In the genomic region with DNA sequence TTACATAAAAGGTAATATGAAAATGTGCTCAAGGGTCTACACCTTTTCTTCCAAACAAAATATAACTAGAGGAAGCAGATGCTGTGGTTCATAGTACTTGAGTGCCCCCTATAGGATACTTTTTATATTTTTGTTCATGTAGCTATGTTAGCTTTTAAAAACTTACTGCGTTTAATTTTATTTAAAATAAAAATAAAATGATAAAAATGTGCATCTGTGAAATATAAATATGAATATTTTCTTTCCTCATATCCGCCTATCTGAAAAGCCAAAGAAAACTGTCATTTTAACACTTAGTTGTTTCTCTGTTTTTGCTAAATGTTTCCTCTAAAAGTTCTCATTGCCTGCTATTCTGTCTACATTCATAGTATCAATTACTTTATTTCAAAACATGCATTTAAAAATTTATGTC, we compare ENCODE assay signal across 8 cellular contexts. TPM values are rescaled to one million over a fixed set of nuclear protein-coding genes. Genes with fewer than 3 reads are reported as not detected.
DNase-seq lines count a peak whose midpoint lies in the region; ATAC-seq and TF ChIP-seq lines count a peak whose summit lies in the region.

No MANE protein-coding gene starts in this region.

- WGBS in stomach, 5 donors: 4 to 8% (median 5%) methylated on average over 2 of the region's 2 CpGs

- TF ChIP-seq POLR2A in breast epithelium (IDR thresholded peaks at IDR 0.05): no peak
- TF ChIP-seq POLR2A in stomach (IDR thresholded peaks at IDR 0.05): no peak

- H3K4me3 ChIP-seq in breast epithelium (no peak overlapping the region), neural cell (ENCODE audit: low read length) (no peak overlapping the region), stomach (no peak overlapping the region)

- H3K4me1 ChIP-seq in breast epithelium: no peaks in the 10 kb centered on the region
- H3K4me1 ChIP-seq in stomach: no peaks in the 10 kb centered on the region

- intact Hi-C loops in breast epithelium (cut with DNase I; ENCODE audit: low total_unique reads): no loop called here
- intact Hi-C loops in stomach (cut with DNase I; ENCODE audit: low total_unique reads): no loop called here
- intact Hi-C loops in sciatic nerve (cut with DNase I): no loop called here

- peak; percentile 42 for TF ChIP-seq CTCF in AG09319 (IDR thresholded peaks at IDR 0.05; ENCODE audit: low read depth, low read length)
- peak in 2 of 3 donors; percentile 40 to 46 for TF ChIP-seq CTCF in breast epithelium (IDR thresholded peaks at IDR 0.05)
- peak; percentile 71 for TF ChIP-seq CTCF in neural cell (IDR thresholded peaks at IDR 0.05; ENCODE audit: poor library complexity, severe bottlenecking)
- peak in 3 of 7 experiments; percentile 18 to 58 (median 45) for TF ChIP-seq CTCF in stomach (IDR thresholded peaks at IDR 0.05)

- H3K79me2 ChIP-seq in neural cell (replicated peaks; ENCODE audit: insufficient read depth, low read length): no peaks in the 10 kb centered on the region

- ATAC-seq in GM19351 (IDR thresholded peaks at IDR 0.05; ENCODE audit: unreplicated experiment) (peak; percentile 76), sciatic nerve (no peak)

- TF ChIP-seq EP300 in neural cell (conservative IDR thresholded peaks at IDR 0.05; ENCODE audit: poor library complexity, severe bottlenecking) (no peak), stomach (IDR thresholded peaks at IDR 0.05) (no peak)

- DNase-seq in AG09319 (ENCODE audit: extremely low read depth, low read depth) (no peak), NCI-H2171 (lab: John Stamatoyannopoulos, UW) (peak; percentile 33), breast epithelium (ENCODE audit: low spot score in 2 of 2) (no peak), GM19238 (ENCODE audit: insufficient read length, low spot score) (no peak), stomach (no peak), sciatic nerve (ENCODE audit: low spot score) (no peak)

- H3F3A ChIP-seq in neural cell (ENCODE audit: insufficient read depth, low read length, poor library complexity, severe bottlenecking): no peaks in the 10 kb centered on the region

- H3K36me3 ChIP-seq in breast epithelium (no peaks in the 10 kb centered on the region), neural cell (ENCODE audit: insufficient read depth, low read length) (no peaks in the 10 kb centered on the region), stomach (no peaks in the 10 kb centered on the region)

- TF ChIP-seq RAD21 in neural cell (conservative IDR thresholded peaks at IDR 0.05): peak; percentile 86

- no peaks in the 10 kb centered on the region for H4K20me1 ChIP-seq in neural cell (ENCODE audit: insufficient read depth)

- no peaks in the 10 kb centered on the region for H3K27me3 ChIP-seq in breast epithelium
- H3K27me3 ChIP-seq in neural cell (ENCODE audit: insufficient read depth, low read depth, low read length): no peaks in the 10 kb centered on the region
- no peaks in the 10 kb centered on the region for H3K27me3 ChIP-seq in stomach

- H2AFZ ChIP-seq in neural cell (ENCODE audit: low read depth, low read length): no peak overlapping the region

- no peaks in the 10 kb centered on the region for H3K9me3 ChIP-seq in breast epithelium
- H3K9me3 ChIP-seq in neural cell (ENCODE audit: low read length): no peaks in the 10 kb centered on the region
- H3K9me3 ChIP-seq in stomach: no peaks in the 10 kb centered on the region

- H3K9me2 ChIP-seq in neural cell (ENCODE audit: insufficient read depth, low read length): no peaks in the 10 kb centered on the region

- no peak overlapping the region for H3K9ac ChIP-seq in neural cell (ENCODE audit: low read length)

- H3K27ac ChIP-seq in breast epithelium (no peak overlapping the region), neural cell (ENCODE audit: low read length) (no peak overlapping the region), stomach (no peak overlapping the region)

- no peak overlapping the region for H3K4me2 ChIP-seq in neural cell (ENCODE audit: low read length)

TF ChIP-seq in neural cell, 6 proteins besides CTCF, POLR2A, EP300 and RAD21:
- no peak for TF ChIP-seq EZH2 (IDR thresholded peaks at IDR 0.05; ENCODE audit: borderline replicate concordance, insufficient read depth, low read length, poor library complexity, severe bottlenecking)
- TF ChIP-seq POLR2AphosphoS5 (IDR thresholded peaks at IDR 0.05): no peak
- peak; percentile 80 for TF ChIP-seq SMC3 (conservative IDR thresholded peaks at IDR 0.05; ENCODE audit: poor library complexity)

RNA-seq across cellular contexts. Expression of gene LRP1B, which starts 9.6 kb away (rescaled TPM):
- total RNA-seq in breast epithelium (10 to 100 TPM in 2 of 3 donors, 1 to 10 TPM in 1; 2.3 to 29.8 (median 21.8) TPM), stomach (1 to 10 TPM in 2 of 5 donors, under 1 TPM in 3; under 0.01 to 9.0 (median 0.87) TPM), sciatic nerve (0.62 TPM)
- polyA plus RNA-seq in neural cell (11.7 and 12.7 TPM in 2 replicates), stomach (under 1 TPM; 0.10 to 0.31 (median 0.12) TPM)
- polyA minus RNA-seq in neural cell: 44.3 and 57.3 TPM in 2 replicates
